In the genomic region with DNA sequence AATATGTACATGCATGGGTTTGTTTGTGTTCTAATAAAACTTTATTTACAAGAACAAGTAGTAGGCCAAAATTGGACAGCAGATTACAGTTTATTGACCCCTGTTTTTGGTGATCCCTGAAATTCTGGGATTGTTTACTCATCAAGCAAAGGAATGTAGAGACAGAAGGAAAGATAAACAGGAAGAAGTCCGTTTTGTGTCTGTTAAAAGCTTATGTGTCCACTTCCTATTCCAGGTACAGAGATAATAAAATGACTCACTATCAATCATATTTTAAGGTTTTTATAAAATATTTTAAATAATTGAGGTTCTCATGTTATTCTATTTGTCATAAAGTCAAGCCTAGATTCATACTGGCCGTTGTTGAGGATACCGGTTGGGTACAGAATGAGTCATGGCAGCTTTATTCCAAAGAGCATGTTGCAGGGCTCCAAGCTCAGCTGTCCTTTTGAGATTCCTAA, we compare ENCODE assay signal across 16 cellular contexts.
DNase-seq lines count a peak whose midpoint lies in the region; FAIRE-seq and TF ChIP-seq lines count a peak whose summit lies in the region.
"Had no signal": no experiment of that assay in that cellular context is flagged by ENCODE, and none has a peak within 500 bp of the region (broad histone marks: within the 10 kb centered on the region; RNA-seq: fewer than 3 reads in every experiment).

No MANE protein-coding gene starts in this region.

- 58% methylated on average over 3 of the region's 3 CpGs for WGBS in liver

- no peak for TF ChIP-seq RAD21 in liver (IDR thresholded peaks at IDR 0.05)

- TF ChIP-seq CTCF in brain microvascular endothelial cell (IDR thresholded peaks at IDR 0.05; ENCODE audit: low read depth, low read length, missing control alignments) (no peak), liver (IDR thresholded peaks at IDR 0.05; ENCODE audit: low read depth, low read length, missing input control) (no peak)

- no peak overlapping the region for H3K9ac ChIP-seq in liver (ENCODE audit: low read depth in 1 of 2, low read length in 2 of 2)

- peaks cover 0 to 3% (median 0%) of the 10 kb centered on the region in 4 donors for H3K9me3 ChIP-seq in liver (ENCODE audit: control insufficient read depth in 4 of 4, low read length in 3 of 4)
- H3K9me3 ChIP-seq: adrenal gland, spleen had no signal

- H3K27me3 ChIP-seq in brain microvascular endothelial cell (replicated peaks): no peaks in the 10 kb centered on the region
- H3K27me3 ChIP-seq in liver (ENCODE audit: control insufficient read depth in 4 of 4, insufficient read depth in 4 of 4, low read length in 3 of 4): no peaks in the 10 kb centered on the region
- H3K27me3 ChIP-seq: adrenal gland, spleen had no signal

- FAIRE-seq in GM12891 (lab: Jason Lieb, UNC): no peak

- H3K27ac ChIP-seq in brain microvascular endothelial cell (peak overlapping the region; percentile 13), liver (ENCODE audit: low read depth in 1 of 2, low read length in 2 of 2) (no peak overlapping the region)
- H3K27ac ChIP-seq: adrenal gland, spleen, WERI-Rb-1 had no signal

- DNase-seq in DMS53 (lab: John Stamatoyannopoulos, UW) (peak; percentile 42), LoVo (ENCODE audit: low spot score) (peak; percentile 16), brain microvascular endothelial cell (peak; percentile 83), NCI-H524 treated with DMSO at 0.1 percent for 48 hours (lab: John Stamatoyannopoulos, UW) (no peak), 8988T (no peak), mesenteric fat pad (ENCODE audit: low spot score) (no peak), GM12891 (ENCODE audit: insufficient read length, low spot score) (no peak)
- DNase-seq: activated CD8-positive, alpha-beta T cell treated with anti-CD3 and anti-CD28 coated beads for 36 hours; adrenal gland; erythroblast; GF-D8; kidney glomerular epithelial cell; NCI-H1436 treated with DMSO at 0.1 percent for 48 hours; spleen; WERI-Rb-1 had no signal

- no peak for TF ChIP-seq POLR2A in GM12891 (IDR thresholded peaks at IDR 0.05; ENCODE audit: low read depth, low read length)

- H3K4me3 ChIP-seq in brain microvascular endothelial cell (ENCODE audit: low read depth, low read length): no peak overlapping the region
- no peak overlapping the region for H3K4me3 ChIP-seq in liver (ENCODE audit: low read depth in 1 of 3, low read length in 3 of 3)
- H3K4me3 ChIP-seq: adrenal gland, spleen had no signal

- H3K4me1 ChIP-seq in liver (ENCODE audit: control insufficient read depth in 4 of 4, insufficient read depth in 4 of 4, low read length in 3 of 4): peaks cover 0 to 1% (median 0%) of the 10 kb centered on the region in 4 donors
- H3K4me1 ChIP-seq: adrenal gland, spleen had no signal

- in situ Hi-C loops in brain microvascular endothelial cell (cut with HindIII; ENCODE audit: low pct_ligation_motif_present, low sequenced_read_pairs): no loop called here

- H3K36me3 ChIP-seq in brain microvascular endothelial cell (replicated peaks) (no peaks in the 10 kb centered on the region), liver (ENCODE audit: control insufficient read depth in 4 of 4, insufficient read depth in 3 of 4, low read depth in 1 of 4, low read length in 3 of 4) (no peaks in the 10 kb centered on the region)
- H3K36me3 ChIP-seq: adrenal gland, spleen, WERI-Rb-1 had no signal

TF ChIP-seq in liver, 16 proteins besides CTCF, POLR2A, EP300 and RAD21:
- peak; percentile 15 to 26 for TF ChIP-seq GABPA (IDR thresholded peaks at IDR 0.05 in 1 of 2, conservative IDR thresholded peaks at IDR 0.05 in 1 of 2)
- TF ChIP-seq FOXA1 (IDR thresholded peaks at IDR 0.05): peak; percentile 8
- no peak for TF ChIP-seq NR2F2 (IDR thresholded peaks at IDR 0.05)
- TF ChIP-seq MAX (IDR thresholded peaks at IDR 0.05): no peak
- TF ChIP-seq ZBTB33 (IDR thresholded peaks at IDR 0.05): no peak
- peak; percentile 13 for TF ChIP-seq HNF4G (IDR thresholded peaks at IDR 0.05)
- peak; percentile 79 for TF ChIP-seq SP1 (IDR thresholded peaks at IDR 0.05)
- TF ChIP-seq YY1 (IDR thresholded peaks at IDR 0.05): peak; percentile 16
- TF ChIP-seq HNF4A (conservative IDR thresholded peaks at IDR 0.05): peak; percentile 31 to 49
- peak; percentile 62 for TF ChIP-seq FOXA2 (IDR thresholded peaks at IDR 0.05)
- peak in 1 of 2 donors; percentile 43 for TF ChIP-seq JUND (IDR thresholded peaks at IDR 0.05)
- peak; percentile 72 to 82 for TF ChIP-seq RXRA (IDR thresholded peaks at IDR 0.05)

TF ChIP-seq in GM12891, 5 proteins besides CTCF, POLR2A, EP300 and RAD21:
- no peak for TF ChIP-seq POLR2AphosphoS5 (IDR thresholded peaks at IDR 0.05; ENCODE audit: low read depth, low read length)
- TF ChIP-seq TAF1 (IDR thresholded peaks at IDR 0.05; ENCODE audit: low read depth, low read length): no peak
- TF ChIP-seq SPI1 (IDR thresholded peaks at IDR 0.05; ENCODE audit: low read depth, low read length): no peak
- TF ChIP-seq POU2F2 (IDR thresholded peaks at IDR 0.05; ENCODE audit: low read depth, low read length): no peak

Comparison
In these comparisons a context has a peak if more than half of its experiments do, and no peak if none do; other contexts are left out.
1. DNase-seq: peak in DMS53 (single experiment), LoVo (single experiment) and brain microvascular endothelial cell (single experiment); none in NCI-H524 treated with DMSO at 0.1 percent for 48 hours (single experiment), 8988T (single experiment), mesenteric fat pad (single experiment) and GM12891 (single experiment).